ENCODE assay signal across 17 cellular contexts in the genomic region with DNA sequence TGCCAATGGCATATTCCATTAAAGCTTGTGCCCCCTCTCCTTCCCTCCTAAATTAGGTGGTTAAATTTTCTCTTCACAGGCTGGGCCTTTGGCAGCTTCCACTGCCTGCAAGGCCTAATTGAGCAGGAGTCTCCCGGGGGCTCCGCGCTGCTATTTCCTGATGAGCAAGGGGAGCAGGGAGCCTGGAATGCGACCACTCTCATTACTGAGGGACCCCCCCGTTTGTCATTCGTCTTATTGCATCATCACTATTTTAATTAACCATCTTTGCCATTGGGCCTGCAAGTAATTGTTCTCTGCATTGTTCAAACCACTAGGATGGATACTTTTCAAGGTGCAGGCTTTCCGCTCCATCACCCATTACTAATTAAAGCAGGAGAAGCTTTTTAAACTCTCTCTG.
DNase-seq lines count a peak whose midpoint lies in the region; ATAC-seq, FAIRE-seq and TF ChIP-seq lines count a peak whose summit lies in the region.
"Had no signal": no experiment of that assay in that cellular context is flagged by ENCODE, and none has a peak within 500 bp of the region (broad histone marks: within the 10 kb centered on the region; RNA-seq: fewer than 3 reads in every experiment).

No MANE protein-coding gene starts in this region.

- H3K9me3 Mint-ChIP-seq in H9 = peaks cover 5 to 14% of the 10 kb centered on the region in 2 experiments; a peak in 4 of 5 replicates
- peaks cover 15% of the 10 kb centered on the region for H3K9me3 Mint-ChIP-seq in nephron progenitor cell

- H3K27me3 ChIP-seq in H9 (ENCODE audit: insufficient read depth, low read length) (no peaks in the 10 kb centered on the region), H1 (replicated peaks in 1 of 4; ENCODE audit: control insufficient read depth in 3 of 4, extremely low read depth in 1 of 4, insufficient read depth in 3 of 4, low read length in 3 of 4) (no peaks in the 10 kb centered on the region)
- H3K27me3 ChIP-seq: BLaER1 treated with 17β-estradiol and CSF1 and Interleukin-3, amounts not matched to agents 10 nM and 100 nM had no signal

- H3K4me3 Mint-ChIP-seq in H9 (no peak overlapping the region), nephron progenitor cell (no peak overlapping the region)
- H3K4me3 Mint-ChIP-seq: CD4-positive, CD25-positive, alpha-beta regulatory T cell; IgD-negative memory B cell had no signal

- TF ChIP-seq POLR2A in H1 (IDR thresholded peaks at IDR 0.05; ENCODE audit: control extremely low read depth in 1 of 2, low read depth in 2 of 2, low read length in 2 of 2) = no peak

- H3K4me1 ChIP-seq in H9 (ENCODE audit: insufficient read depth, low read length) (no peaks in the 10 kb centered on the region), H1 (replicated peaks in 1 of 4; ENCODE audit: control insufficient read depth in 3 of 4, insufficient read depth in 4 of 4, low read length in 3 of 4) (0 out of 7 replicates have a peak, but pooled peaks cover 0 to 3% (median 0%) of the 10 kb centered on the region in 4 experiments)
- H3K4me1 ChIP-seq: BLaER1 treated with 17β-estradiol and CSF1 and Interleukin-3, amounts not matched to agents 10 nM and 100 nM had no signal

- H3K4me2 ChIP-seq in H9 (ENCODE audit: insufficient read depth, insufficient read length, low read length) (no peak overlapping the region), H1 (ENCODE audit: insufficient read depth in 1 of 2, low read depth in 2 of 2, low read length in 2 of 2) (no peak overlapping the region)
- H3K4me2 ChIP-seq: BLaER1 treated with 17β-estradiol and CSF1 and Interleukin-3, amounts not matched to agents 10 nM and 100 nM had no signal

- no peak for TF ChIP-seq EP300 in H1 (IDR thresholded peaks at IDR 0.05; ENCODE audit: borderline replicate concordance in 1 of 2, low read depth in 2 of 2, low read length in 2 of 2)

- H3K4me1 Mint-ChIP-seq in H9 (peaks cover 2 to 17% of the 10 kb centered on the region in 2 experiments), nephron progenitor cell (no peaks in the 10 kb centered on the region)
- H3K4me1 Mint-ChIP-seq: CD4-positive, CD25-positive, alpha-beta regulatory T cell; IgD-negative memory B cell had no signal

- no peaks in the 10 kb centered on the region; the same call in 1 of the 2 replicates for H3K27me3 Mint-ChIP-seq in H9 (ENCODE audit: low read depth)
- H3K27me3 Mint-ChIP-seq in nephron progenitor cell (ENCODE audit: low read depth, poor library complexity) = peaks cover 10% of the 10 kb centered on the region
- H3K27me3 Mint-ChIP-seq: CD4-positive, CD25-positive, alpha-beta regulatory T cell; IgD-negative memory B cell had no signal

- DNase-seq in COR-L47 (lab: John Stamatoyannopoulos, UW) (peak; percentile 58), H9 (no peak), H1 (ENCODE audit: low read depth in 1 of 2, low spot score in 2 of 2) (peak in 1 of 2 experiments; percentile 48), nephron progenitor cell (no peak), G401 (ENCODE audit: low spot score) (no peak), germinal center (ENCODE audit: low spot score) (no peak)
- no peak for DNase-seq in activated CD4-positive, CD25-positive, alpha-beta regulatory T cell (lab: John Stamatoyannopoulos, UW)
- DNase-seq: ACHN; CD4-positive, CD25-positive, alpha-beta regulatory T cell; DMS79 had no signal

- no peak overlapping the region for H4K5ac ChIP-seq in H9 (ENCODE audit: insufficient read length, low read depth, low read length)
- H4K5ac ChIP-seq in H1 (ENCODE audit: insufficient read length, low read depth, low read length) = no peak overlapping the region

- no peak overlapping the region for H2BK5ac ChIP-seq in H9 (ENCODE audit: insufficient read length, low read length)
- H2BK5ac ChIP-seq in H1 (ENCODE audit: low read depth, low read length) = no peak overlapping the region

- H3K79me2 ChIP-seq in H9 (ENCODE audit: insufficient read depth, low read length) (no peaks in the 10 kb centered on the region), H1 (ENCODE audit: control insufficient read depth in 1 of 2, insufficient read depth in 2 of 2, low read length in 2 of 2) (no peaks in the 10 kb centered on the region)

- H4K8ac ChIP-seq in H9 (replicated peaks; ENCODE audit: insufficient read length, low read depth, low read length) (no peak overlapping the region), H1 (ENCODE audit: extremely low read depth, insufficient read depth, low read length) (no peak overlapping the region)

- H3K79me1 ChIP-seq in H9 (ENCODE audit: insufficient read depth, low read depth, low read length, poor library complexity, severe bottlenecking) (no peaks in the 10 kb centered on the region), H1 (ENCODE audit: low read depth, low read length) (no peaks in the 10 kb centered on the region)

- H2BK15ac ChIP-seq in H9 (ENCODE audit: low read depth, low read length) (no peak overlapping the region), H1 (ENCODE audit: low read length) (no peak overlapping the region)

- no peaks in the 10 kb centered on the region for H3K23me2 ChIP-seq in H9 (ENCODE audit: insufficient read length, low read depth, low read length, poor library complexity, severe bottlenecking)
- H3K23me2 ChIP-seq in H1 (ENCODE audit: low read depth, low read length) = no peaks in the 10 kb centered on the region

- H3K36me3 Mint-ChIP-seq in H9 (ENCODE audit: insufficient read depth in 1 of 3, low read depth in 3 of 3) = peaks cover 2 to 14% (median 3%) of the 10 kb centered on the region in 3 experiments; a peak in 5 of 7 replicates
- H3K36me3 Mint-ChIP-seq in nephron progenitor cell (ENCODE audit: low read depth) = no peaks in the 10 kb centered on the region
- H3K36me3 Mint-ChIP-seq: CD4-positive, CD25-positive, alpha-beta regulatory T cell; IgD-negative memory B cell had no signal

- no peak overlapping the region for H2BK12ac ChIP-seq in H9 (ENCODE audit: insufficient read length, low read depth, low read length)
- H2BK12ac ChIP-seq in H1 (ENCODE audit: low read depth, low read length) = no peak overlapping the region

- H3K9ac ChIP-seq in H9 (ENCODE audit: extremely low read depth, insufficient read length, low read length) (no peak overlapping the region), H1 (replicated peaks in 1 of 4; ENCODE audit: extremely low read depth in 1 of 4, low read depth in 3 of 4, low read length in 3 of 4) (no peak overlapping the region)
- H3K9ac ChIP-seq: BLaER1 treated with 17β-estradiol and CSF1 and Interleukin-3, amounts not matched to agents 10 nM and 100 nM had no signal

- H3K23ac ChIP-seq in H9 (ENCODE audit: insufficient read length, low read depth, low read length) = no peak overlapping the region
- H3K23ac ChIP-seq in H1 (ENCODE audit: insufficient read length) = no peak overlapping the region

- H3K27ac ChIP-seq in H9 (ENCODE audit: insufficient read length, low read depth, low read length) (no peak overlapping the region), H1 (ENCODE audit: low read depth, low read length) (no peak overlapping the region)
- H3K27ac ChIP-seq: BLaER1 treated with 17β-estradiol and CSF1 and Interleukin-3, amounts not matched to agents 10 nM and 100 nM had no signal

- peak overlapping the region in 2 of 3 experiments; percentile 7 to 14; a peak in 2 of 7 replicates for H3K27ac Mint-ChIP-seq in H9
- H3K27ac Mint-ChIP-seq in nephron progenitor cell = peak overlapping the region; percentile 7
- H3K27ac Mint-ChIP-seq: IgD-negative memory B cell had no signal

- POLR2A ChIA-PET in H1 (lab: Charles Lee; ENCODE audit: partially characterized antibody) = no interaction called here

- H2BK120ac ChIP-seq in H9 (ENCODE audit: low read depth, low read length, poor library complexity, severe bottlenecking) (no peak overlapping the region), H1 (replicated peaks; ENCODE audit: low read depth, low read length) (no peak overlapping the region)

- H4K20me1 ChIP-seq in H9 (ENCODE audit: control insufficient read depth, insufficient read depth, insufficient read length) (no peaks in the 10 kb centered on the region), H1 (replicated peaks in 1 of 2; ENCODE audit: control insufficient read depth in 1 of 2, insufficient read depth in 2 of 2, low read length in 2 of 2) (no peaks in the 10 kb centered on the region)
- H4K20me1 ChIP-seq: BLaER1 treated with 17β-estradiol and CSF1 and Interleukin-3, amounts not matched to agents 10 nM and 100 nM had no signal

- H3K14ac ChIP-seq in H9 (ENCODE audit: insufficient read depth, low read length) (no peak overlapping the region), H1 (ENCODE audit: insufficient read length) (no peak overlapping the region)

- no peak for FAIRE-seq in H1 (lab: Jason Lieb, UNC)
- FAIRE-seq: G401.6, GM12891, GM19239, H54 had no signal

- in situ Hi-C loops in G401 (cut with HindIII; ENCODE audit: low sequenced_read_pairs) = no loop called here

- no peak for TF ChIP-seq CTCF in H9 (conservative IDR thresholded peaks at IDR 0.05)
- no peak for TF ChIP-seq CTCF in H1 (IDR thresholded peaks at IDR 0.05; ENCODE audit: control extremely low read depth in 1 of 3, insufficient read depth in 1 of 3, low read depth in 1 of 3, low read length in 3 of 3)
- no peak for TF ChIP-seq CTCF in nephron progenitor cell (IDR thresholded peaks at IDR 0.05)

- WGBS in H9 (ENCODE audit: extremely low coverage, insufficient read length, low lambda C conversion rate) = no CpG with 5 or more reads among the region's 7 CpGs
- WGBS in H1 (ENCODE audit: extremely low coverage in 1 of 2, insufficient coverage in 1 of 2, insufficient read length in 1 of 2, insufficient replicate concordance in 2 of 2, low coverage in 1 of 2, low lambda C conversion rate in 2 of 2, missing lambda C conversion rate in 1 of 2), 2 experiments = 69% methylated on average over 7 of the region's 7 CpGs; no CpG with 5 or more reads in 1 of the 2 experiments

- no peak overlapping the region for H3T11ph ChIP-seq in H9 (ENCODE audit: low read length)

- no peak overlapping the region for H2AFZ ChIP-seq in H9 (ENCODE audit: low read length)
- H2AFZ ChIP-seq in H1 (ENCODE audit: low read length) = no peak overlapping the region

- H2AK5ac ChIP-seq in H9 (ENCODE audit: insufficient read length, low read length) (no peak overlapping the region), H1 (ENCODE audit: low read depth, low read length) (no peak overlapping the region)

- H3K4ac ChIP-seq in H9 (ENCODE audit: low read depth, low read length) (no peak overlapping the region), H1 (replicated peaks; ENCODE audit: insufficient read length, low read depth, low read length) (no peak overlapping the region)

- H3K36me3 ChIP-seq in H1 (ENCODE audit: control insufficient read depth in 2 of 4, insufficient read depth in 4 of 4, low read length in 3 of 4) = no peaks in the 10 kb centered on the region
- H3K36me3 ChIP-seq: BLaER1 treated with 17β-estradiol and CSF1 and Interleukin-3, amounts not matched to agents 10 nM and 100 nM had no signal

- no peak for ATAC-seq in GM18519 (IDR thresholded peaks at IDR 0.05; ENCODE audit: low FRiP score, unreplicated experiment)

- no peak overlapping the region for H3K56ac ChIP-seq in H9 (ENCODE audit: insufficient read length, low read depth, low read length)
- H3K56ac ChIP-seq in H1 (replicated peaks; ENCODE audit: insufficient read length, low read depth, low read length) = no peak overlapping the region

- H4K91ac ChIP-seq in H9 (ENCODE audit: insufficient read length, low read depth, low read length) (no peak overlapping the region), H1 (replicated peaks; ENCODE audit: insufficient read length, low read length) (no peak overlapping the region)

- H2BK20ac ChIP-seq in H9 (ENCODE audit: low read depth, low read length, poor library complexity, severe bottlenecking) (no peak overlapping the region), H1 (ENCODE audit: low read length) (no peak overlapping the region)

- CTCF ChIA-PET in H1 (lab: Charles Lee; ENCODE audit: partially characterized antibody) = no interaction called here

- H3K18ac ChIP-seq in H9 (ENCODE audit: insufficient read length, low read depth, low read length) = no peak overlapping the region
- H3K18ac ChIP-seq in H1 (ENCODE audit: extremely low read depth, low read length) = no peak overlapping the region

- H3K9me3 ChIP-seq in H9 (ENCODE audit: control insufficient read depth, low read depth, low read length) (no peaks in the 10 kb centered on the region), H1 (ENCODE audit: insufficient read depth in 2 of 2, low read depth in 1 of 2, low read length in 1 of 2) (no peaks in the 10 kb centered on the region)

- H3K4me3 ChIP-seq in H1 (ENCODE audit: extremely low read depth in 1 of 4, insufficient read depth in 2 of 4, low read depth in 3 of 4, low read length in 4 of 4) = no peak overlapping the region
- H3K4me3 ChIP-seq: BLaER1 treated with 17β-estradiol and CSF1 and Interleukin-3, amounts not matched to agents 10 nM and 100 nM had no signal

- no peak for TF ChIP-seq RAD21 in H1 (IDR thresholded peaks at IDR 0.05 in 1 of 2, conservative IDR thresholded peaks at IDR 0.05 in 1 of 2; ENCODE audit: low read depth in 2 of 2, low read length in 2 of 2)
